ENCODE assay signal across 13 cellular contexts in genomic region chr9:19101203-19101602, GRCh38. TPM values are rescaled to one million over a fixed set of nuclear protein-coding genes. Genes with fewer than 3 reads are reported as not detected.
DNase-seq lines count a peak whose midpoint lies in the region; ATAC-seq and TF ChIP-seq lines count a peak whose summit lies in the region.
"Had no signal": no experiment of that assay in that cellular context is flagged by ENCODE, and none has a peak within 500 bp of the region (broad histone marks: within the 10 kb centered on the region; RNA-seq: fewer than 3 reads in every experiment).

No MANE protein-coding gene starts in this region.

- peaks cover 48% of the 10 kb centered on the region for H3K4me1 Mint-ChIP-seq in activated naive CD4-positive, alpha-beta T cell treated with anti-CD3 and anti-CD28 coated beads, Interleukin-2, amount 10 ng/mL, durations not matched to agents 7 days and 5 days
- peaks cover 48% of the 10 kb centered on the region for H3K4me1 Mint-ChIP-seq in stimulated activated naive CD8-positive, alpha-beta T cell treated with anti-CD3 and anti-CD28 coated beads, Interleukin-15, amount 100 ng/mL, for 72 hours

- DNase-seq in activated naive CD4-positive, alpha-beta T cell treated with anti-CD3 and anti-CD28 coated beads, Interleukin-2, amount 10 ng/mL, durations not matched to agents 7 days and 5 days, result no peak
- no peak for DNase-seq in activated naive CD4-positive, alpha-beta T cell treated with Interleukin-2 at 50 U/mL for 16 hours
- DNase-seq in fibroblast of the aortic adventitia (ENCODE audit: low read depth) (no peak), retina (no peak)
- DNase-seq in stimulated activated naive CD8-positive, alpha-beta T cell treated with anti-CD3 and anti-CD28 coated beads, Interleukin-15, amount 100 ng/mL, for 72 hours, result no peak
- DNase-seq: COR-L47; left colon; NCI-H1930; stimulated activated CD4-positive, alpha-beta T cell treated with anti-CD3 and anti-CD28 coated beads, Interleukin-1b, Interleukin-23, amount 100 ng/mL, for 48 hours; T-helper 9 cell had no signal

- H3K27ac Mint-ChIP-seq in activated naive CD4-positive, alpha-beta T cell treated with anti-CD3 and anti-CD28 coated beads, Interleukin-2, amount 10 ng/mL, durations not matched to agents 7 days and 5 days, result peak overlapping the region; percentile 35
- H3K27ac Mint-ChIP-seq in stimulated activated naive CD8-positive, alpha-beta T cell treated with anti-CD3 and anti-CD28 coated beads, Interleukin-15, amount 100 ng/mL, for 72 hours, result peak overlapping the region in 1 of 2 donors; percentile 63

- H3K27me3 ChIP-seq in SU-DHL-6 (ENCODE audit: low read length), result no peaks in the 10 kb centered on the region

- no peaks in the 10 kb centered on the region for H3K9me2 ChIP-seq in SU-DHL-6 (replicated peaks; ENCODE audit: insufficient read depth, low read length)

- peak overlapping the region; percentile 93 for H3K4me2 ChIP-seq in SU-DHL-6 (ENCODE audit: low read depth, low read length, poor library complexity, severe bottlenecking)

- H3K9ac ChIP-seq in SU-DHL-6 (ENCODE audit: low read length), result peak overlapping the region; percentile 80

- no peaks in the 10 kb centered on the region for H3K9me3 ChIP-seq in SU-DHL-6 (ENCODE audit: insufficient read depth, low read length)

- peaks cover 62% of the 10 kb centered on the region for H3K79me2 ChIP-seq in SU-DHL-6 (ENCODE audit: insufficient read depth, low read length)

- CTCF ChIA-PET in activated naive CD4-positive, alpha-beta T cell treated with anti-CD3 and anti-CD28 coated beads, Interleukin-2, amount 10 ng/mL, durations not matched to agents 7 days and 5 days (lab: Charles Lee), result interaction anchor here (1.6 to 1.8 kb wide), 3 partner anchors 15 to 73 kb away, joined by 5 to 10 read pairs (median 7); no protein-coding TSS in a partner anchor

- ATAC-seq in stimulated activated naive CD8-positive, alpha-beta T cell treated with anti-CD3 and anti-CD28 coated beads, Interleukin-15, amount 100 ng/mL, for 72 hours, result no peak
- no peak for ATAC-seq in HG02678 (IDR thresholded peaks at IDR 0.05; ENCODE audit: unreplicated experiment)
- no peak for ATAC-seq in GM21360 (IDR thresholded peaks at IDR 0.05; ENCODE audit: unreplicated experiment)
- ATAC-seq: left colon had no signal

- no peak overlapping the region for H2AFZ ChIP-seq in SU-DHL-6 (ENCODE audit: low read depth, low read length, severe bottlenecking)

- no peaks in the 10 kb centered on the region for H3K9me3 Mint-ChIP-seq in activated naive CD4-positive, alpha-beta T cell treated with anti-CD3 and anti-CD28 coated beads, Interleukin-2, amount 10 ng/mL, durations not matched to agents 7 days and 5 days
- no peaks in the 10 kb centered on the region for H3K9me3 Mint-ChIP-seq in stimulated activated naive CD8-positive, alpha-beta T cell treated with anti-CD3 and anti-CD28 coated beads, Interleukin-15, amount 100 ng/mL, for 72 hours

- peak overlapping the region; percentile 94 for H3K4me3 Mint-ChIP-seq in activated naive CD4-positive, alpha-beta T cell treated with anti-CD3 and anti-CD28 coated beads, Interleukin-2, amount 10 ng/mL, durations not matched to agents 7 days and 5 days
- H3K4me3 Mint-ChIP-seq in stimulated activated naive CD8-positive, alpha-beta T cell treated with anti-CD3 and anti-CD28 coated beads, Interleukin-15, amount 100 ng/mL, for 72 hours, result peak overlapping the region; percentile 96 to 98

- H3F3A ChIP-seq in SU-DHL-6 (ENCODE audit: insufficient read depth), result no peaks in the 10 kb centered on the region; the same call in 1 of the 2 replicates

- peaks cover 23% of the 10 kb centered on the region for H3K36me3 Mint-ChIP-seq in activated naive CD4-positive, alpha-beta T cell treated with anti-CD3 and anti-CD28 coated beads, Interleukin-2, amount 10 ng/mL, durations not matched to agents 7 days and 5 days

- H3K4me3 ChIP-seq in SU-DHL-6 (ENCODE audit: insufficient read depth, low read length, poor library complexity, severe bottlenecking) (peak overlapping the region; percentile 98), fibroblast of the aortic adventitia (ENCODE audit: low read depth, low read length) (peak overlapping the region; percentile 39)

- TF ChIP-seq CTCF in SU-DHL-6 (IDR thresholded peaks at IDR 0.05; ENCODE audit: insufficient read depth, low read length, poor library complexity, severe bottlenecking) (no peak), fibroblast of the aortic adventitia (IDR thresholded peaks at IDR 0.05; ENCODE audit: insufficient read depth, low read length) (no peak)

- H4K20me1 ChIP-seq in SU-DHL-6 (ENCODE audit: low read depth, low read length), result no peaks in the 10 kb centered on the region

- H3K27me3 Mint-ChIP-seq in activated naive CD4-positive, alpha-beta T cell treated with anti-CD3 and anti-CD28 coated beads, Interleukin-2, amount 10 ng/mL, durations not matched to agents 7 days and 5 days, result no peaks in the 10 kb centered on the region
- no peaks in the 10 kb centered on the region for H3K27me3 Mint-ChIP-seq in stimulated activated naive CD8-positive, alpha-beta T cell treated with anti-CD3 and anti-CD28 coated beads, Interleukin-15, amount 100 ng/mL, for 72 hours

- H3K27ac ChIP-seq in SU-DHL-6 (ENCODE audit: low read depth, low read length), result no peak overlapping the region

- peaks cover 15% of the 10 kb centered on the region for H3K36me3 ChIP-seq in SU-DHL-6 (ENCODE audit: low read length)

RNA-seq across cellular contexts. Expression of gene HAUS6, which starts 1.5 kb away (rescaled TPM):
- total RNA-seq in fibroblast of the aortic adventitia (ENCODE audit: low replicate concordance), result 15.3 and 26.8 TPM in 2 replicates

RNA-seq across cellular contexts. Expression of gene PLIN2, which starts 26.1 kb away (rescaled TPM):
- 200 and 207 TPM in 2 replicates for total RNA-seq in fibroblast of the aortic adventitia (ENCODE audit: low replicate concordance)

RNA-seq across cellular contexts. Expression of gene RRAGA, which starts 52.0 kb away (rescaled TPM):
- 48.9 and 62.5 TPM in 2 replicates for total RNA-seq in fibroblast of the aortic adventitia (ENCODE audit: low replicate concordance)
